9 cellular contexts compared by ENCODE assay signal in the genomic region with DNA sequence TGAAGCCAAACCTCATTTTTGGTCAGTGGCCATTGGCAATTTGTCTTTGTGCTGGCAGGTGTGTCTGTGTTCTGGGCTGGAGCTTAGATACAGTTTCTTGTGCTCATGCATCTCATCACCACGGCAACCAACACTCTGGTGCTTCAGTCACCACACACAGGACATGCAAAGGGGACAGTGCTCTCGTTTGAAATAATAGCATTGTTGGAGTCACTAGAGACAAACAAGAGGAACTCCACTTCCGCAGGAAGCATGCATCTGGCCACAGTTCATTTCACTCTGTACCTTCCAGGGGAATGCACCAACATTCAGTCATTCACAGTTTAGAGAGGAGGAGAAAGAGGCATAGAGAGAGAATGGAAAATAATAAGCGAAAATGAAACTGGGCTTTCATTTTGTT.
A peak's percentile ranks its signal among the peaks of the same experiment; 100 is the strongest.
DNase-seq lines count a peak whose midpoint lies in the region; ATAC-seq, FAIRE-seq and TF ChIP-seq lines count a peak whose summit lies in the region.
"Had no signal": no experiment of that assay in that cellular context is flagged by ENCODE, and none has a peak within 500 bp of the region (broad histone marks: within the 10 kb centered on the region; RNA-seq: fewer than 3 reads in every experiment).

No MANE protein-coding gene starts in this region.

- peak overlapping the region; percentile 56 for H3K27ac Mint-ChIP-seq in glutamatergic neuron (ENCODE audit: unreplicated experiment)

- no peak for TF ChIP-seq CTCF in glutamatergic neuron (IDR thresholded peaks at IDR 0.05; ENCODE audit: partially characterized antibody, unreplicated experiment)
- TF ChIP-seq CTCF in foreskin fibroblast (IDR thresholded peaks at IDR 0.05; ENCODE audit: low read depth, low read length) = no peak

- H3K27me3 Mint-ChIP-seq in glutamatergic neuron (ENCODE audit: unreplicated experiment) = peaks cover 9% of the 10 kb centered on the region

- peaks cover 4% of the 10 kb centered on the region for H3K9me3 Mint-ChIP-seq in glutamatergic neuron (ENCODE audit: unreplicated experiment)

- peak; percentile 89 for FAIRE-seq in GM18507 (lab: Jason Lieb, UNC)

- H3K36me3 Mint-ChIP-seq in glutamatergic neuron (ENCODE audit: unreplicated experiment) = no peaks in the 10 kb centered on the region

- no peaks in the 10 kb centered on the region for H3K4me1 Mint-ChIP-seq in glutamatergic neuron (ENCODE audit: low read depth, unreplicated experiment)

- DNase-seq in GM18507 (ENCODE audit: extremely low spot score, insufficient read length, low read depth) (peak; percentile 18), glutamatergic neuron (no peak), dedifferentiated amniotic fluid mesenchymal stem cell (ENCODE audit: extremely low spot score) (no peak), H7 (no peak), foreskin fibroblast (no peak), RPMI8226 (no peak)
- DNase-seq: upper lobe of left lung had no signal

- H3K27me3 ChIP-seq in H7 (ENCODE audit: control insufficient read depth, insufficient read depth, low read length) = no peaks in the 10 kb centered on the region
- H3K27me3 ChIP-seq: upper lobe of left lung had no signal

- ATAC-seq in GM21423 (IDR thresholded peaks at IDR 0.05; ENCODE audit: unreplicated experiment) (peak; percentile 97), HG03521 (IDR thresholded peaks at IDR 0.05; ENCODE audit: unreplicated experiment) (peak; percentile 99)

- H3K4me3 Mint-ChIP-seq in glutamatergic neuron (ENCODE audit: unreplicated experiment) = no peak overlapping the region

- H3K4me3 ChIP-seq in H7 (ENCODE audit: insufficient read depth, low read depth, low read length) (no peak overlapping the region), foreskin fibroblast (ENCODE audit: low read depth in 1 of 2, low read length in 2 of 2) (no peak overlapping the region)
- H3K4me3 ChIP-seq: upper lobe of left lung had no signal

- H3K36me3 ChIP-seq in H7 (replicated peaks; ENCODE audit: control insufficient read depth, insufficient read depth, low read length) = no peaks in the 10 kb centered on the region; the same call in 1 of the 2 replicates
- H3K36me3 ChIP-seq: upper lobe of left lung had no signal
